ENCODE assay signal across 19 cellular contexts in genomic region chr12:93972411-93973208, GRCh38.
DNase-seq lines count a peak whose midpoint lies in the region; ATAC-seq and TF ChIP-seq lines count a peak whose summit lies in the region.
"Had no signal": no experiment of that assay in that cellular context is flagged by ENCODE, and none has a peak within 500 bp of the region (broad histone marks: within the 10 kb centered on the region; RNA-seq: fewer than 3 reads in every experiment).

No MANE protein-coding gene starts in this region.

- no peak overlapping the region for H3K4me3 Mint-ChIP-seq in CD8-positive, alpha-beta T cell
- H3K4me3 Mint-ChIP-seq: activated naive CD8-positive, alpha-beta T cell; CD14-positive monocyte; T-helper 1 cell treated with Interleukin-12 subunit alpha and Interleukin-12 subunit beta and Interleukin-4 antibody, amounts not matched to agents 30 μg/mL and 1 μg/mL, for 36 hours had no signal

- POLR2A ChIA-PET in CD8-positive, alpha-beta T cell (lab: Charles Lee): no interaction called here

- H3K9me3 ChIP-seq in GM23248 (ENCODE audit: low read depth): no peaks in the 10 kb centered on the region
- peaks cover 4% of the 10 kb centered on the region for H3K9me3 ChIP-seq in skeletal muscle satellite cell (replicated peaks; ENCODE audit: low read length)
- no peaks in the 10 kb centered on the region for H3K9me3 ChIP-seq in CD8-positive, alpha-beta T cell (ENCODE audit: low read length)
- H3K9me3 ChIP-seq: colonic mucosa, ovary, Peyer's patch had no signal

- TF ChIP-seq CTCF in astrocyte of the cerebellum (IDR thresholded peaks at IDR 0.05; ENCODE audit: low read depth, low read length, missing control alignments): no peak
- TF ChIP-seq CTCF in CD8-positive, alpha-beta T cell (IDR thresholded peaks at IDR 0.05): no peak

- peak overlapping the region; percentile 94 for H3K27ac ChIP-seq in GM23248
- no peak overlapping the region for H3K27ac ChIP-seq in CD8-positive, alpha-beta T cell (ENCODE audit: low read depth, low read length)
- H3K27ac ChIP-seq: colonic mucosa, ovary, Peyer's patch had no signal

- DNase-seq in GM23248: peak; percentile 89
- DNase-seq in astrocyte of the cerebellum (ENCODE audit: low read depth): peak; percentile 76
- DNase-seq in iris pigment epithelial cell (ENCODE audit: low read depth): peak; percentile 73
- DNase-seq in NCI-H2107 (lab: John Stamatoyannopoulos, UW): no peak
- no peak for DNase-seq in activated CD4-positive, alpha-beta T cell treated with anti-CD3 and anti-CD28 coated beads, Interleukin-2, amount 50 U/mL, for 48 hours
- no peak for DNase-seq in stimulated activated CD4-positive, alpha-beta T cell treated with anti-CD3 and anti-CD28 coated beads, Interleukin-4, amount 100 ng/mL, for 1 hour
- no peak for DNase-seq in CD8-positive, alpha-beta T cell
- DNase-seq: colonic mucosa, midbrain, NCI-H187 treated with DMSO at 0.1 percent for 48 hours, NCI-H69, ovary, Peyer's patch had no signal

- peak overlapping the region; percentile 46 for H3K4me3 ChIP-seq in GM23248
- no peak overlapping the region for H3K4me3 ChIP-seq in astrocyte of the cerebellum (ENCODE audit: low read depth, low read length)
- H3K4me3 ChIP-seq in skeletal muscle satellite cell (ENCODE audit: low read length): peak overlapping the region; percentile 54
- no peak overlapping the region for H3K4me3 ChIP-seq in CD8-positive, alpha-beta T cell (ENCODE audit: low read depth, low read length)
- H3K4me3 ChIP-seq: colonic mucosa, HAP-1, ovary, Peyer's patch had no signal

- no peaks in the 10 kb centered on the region for H3K4me1 Mint-ChIP-seq in CD8-positive, alpha-beta T cell (ENCODE audit: low read depth)

- peaks cover 30% of the 10 kb centered on the region for H3K4me1 ChIP-seq in GM23248 (ENCODE audit: insufficient read depth)
- H3K4me1 ChIP-seq in skeletal muscle satellite cell (ENCODE audit: control insufficient read depth, insufficient read depth, low read length): peaks cover 16% of the 10 kb centered on the region
- H3K4me1 ChIP-seq in CD8-positive, alpha-beta T cell (ENCODE audit: insufficient read depth, low read length): no peaks in the 10 kb centered on the region
- H3K4me1 ChIP-seq: colonic mucosa, Peyer's patch had no signal

- no peaks in the 10 kb centered on the region for H3K27me3 ChIP-seq in GM23248 (replicated peaks; ENCODE audit: insufficient read depth)
- no peaks in the 10 kb centered on the region for H3K27me3 ChIP-seq in skeletal muscle satellite cell (ENCODE audit: control insufficient read depth, insufficient read depth, low read length)
- no peaks in the 10 kb centered on the region for H3K27me3 ChIP-seq in CD8-positive, alpha-beta T cell (ENCODE audit: insufficient read depth, low read length)
- H3K27me3 ChIP-seq: colonic mucosa, ovary, Peyer's patch had no signal

- H3F3A ChIP-seq in GM23248 (ENCODE audit: insufficient read depth): peaks cover 21% of the 10 kb centered on the region

- no peaks in the 10 kb centered on the region for H3K9me3 Mint-ChIP-seq in CD8-positive, alpha-beta T cell

- no peaks in the 10 kb centered on the region for H3K79me2 ChIP-seq in GM23248 (ENCODE audit: insufficient read depth)

- H4K20me1 ChIP-seq in GM23248 (ENCODE audit: insufficient read depth): no peaks in the 10 kb centered on the region

- peak overlapping the region; percentile 80 for H3K4me2 ChIP-seq in GM23248 (ENCODE audit: unreplicated experiment)
- peak overlapping the region; percentile 75 for H3K4me2 ChIP-seq in skeletal muscle satellite cell (ENCODE audit: low read length)

- H3K9ac ChIP-seq in GM23248 (peak overlapping the region; percentile 73), skeletal muscle satellite cell (ENCODE audit: low read depth, low read length) (peak overlapping the region; percentile 60)

- no peaks in the 10 kb centered on the region for H3K27me3 Mint-ChIP-seq in CD8-positive, alpha-beta T cell (ENCODE audit: low read depth)
- H3K27me3 Mint-ChIP-seq: activated naive CD8-positive, alpha-beta T cell had no signal

- H3K36me3 ChIP-seq in GM23248 (ENCODE audit: low read depth) (no peaks in the 10 kb centered on the region), skeletal muscle satellite cell (ENCODE audit: insufficient read depth, low read length) (no peaks in the 10 kb centered on the region)
- H3K36me3 ChIP-seq in CD8-positive, alpha-beta T cell (ENCODE audit: insufficient read depth, low read length): no peaks in the 10 kb centered on the region
- H3K36me3 ChIP-seq: colonic mucosa, HAP-1, ovary, Peyer's patch had no signal

- intact Hi-C loops in CD8-positive, alpha-beta T cell (cut with DNase I, micrococcal nuclease): no loop called here

- peak overlapping the region; percentile 34 for H2AFZ ChIP-seq in GM23248

- CTCF ChIA-PET in CD8-positive, alpha-beta T cell (lab: Charles Lee): interaction anchor here (0.7 kb wide), 1 partner anchor 10 kb away, joined by 3 read pairs; no protein-coding TSS in a partner anchor

- H3K36me3 Mint-ChIP-seq in CD8-positive, alpha-beta T cell: no peaks in the 10 kb centered on the region
- H3K36me3 Mint-ChIP-seq: CD14-positive monocyte had no signal

- no peak for ATAC-seq in CD8-positive, alpha-beta T cell
- ATAC-seq: esophagus mucosa had no signal

- WGBS in GM23248 (ENCODE audit: low coverage in 1 of 2, low lambda C conversion rate in 2 of 2, missing lambda C conversion rate in 2 of 2), 2 experiments: 51 to 64% methylated on average over 8 of the region's 8 CpGs

- H3K9me2 ChIP-seq in GM23248 (ENCODE audit: insufficient read depth): no peaks in the 10 kb centered on the region

- in situ Hi-C loops in GM23248 (cut with MboI): no loop called here
- in situ Hi-C loops in astrocyte of the cerebellum (cut with HindIII; ENCODE audit: low sequenced_read_pairs): no loop called here

- H3K27ac Mint-ChIP-seq in CD8-positive, alpha-beta T cell: no peak overlapping the region
- H3K27ac Mint-ChIP-seq: activated naive CD8-positive, alpha-beta T cell; CD14-positive monocyte; T-helper 1 cell treated with Interleukin-12 subunit alpha and Interleukin-12 subunit beta and Interleukin-4 antibody, amounts not matched to agents 30 μg/mL and 1 μg/mL, for 36 hours had no signal

Comparison
In these comparisons a context has a peak if more than half of its experiments do, and no peak if none do; other contexts are left out.
1. DNase-seq: peak in GM23248 (single experiment), astrocyte of the cerebellum (single experiment) and iris pigment epithelial cell (single experiment); none in NCI-H2107 (single experiment), activated CD4-positive, alpha-beta T cell treated with anti-CD3 and anti-CD28 coated beads, Interleukin-2, amount 50 U/mL, for 48 hours (0 of 2), stimulated activated CD4-positive, alpha-beta T cell treated with anti-CD3 and anti-CD28 coated beads, Interleukin-4, amount 100 ng/mL, for 1 hour (single experiment) and CD8-positive, alpha-beta T cell (0 of 7).
2. H3K4me3 ChIP-seq: peak in GM23248 (single experiment) and skeletal muscle satellite cell (single experiment); none in astrocyte of the cerebellum (single experiment) and CD8-positive, alpha-beta T cell (single experiment).